ENCODE assay signal across 12 cellular contexts in the genomic region with DNA sequence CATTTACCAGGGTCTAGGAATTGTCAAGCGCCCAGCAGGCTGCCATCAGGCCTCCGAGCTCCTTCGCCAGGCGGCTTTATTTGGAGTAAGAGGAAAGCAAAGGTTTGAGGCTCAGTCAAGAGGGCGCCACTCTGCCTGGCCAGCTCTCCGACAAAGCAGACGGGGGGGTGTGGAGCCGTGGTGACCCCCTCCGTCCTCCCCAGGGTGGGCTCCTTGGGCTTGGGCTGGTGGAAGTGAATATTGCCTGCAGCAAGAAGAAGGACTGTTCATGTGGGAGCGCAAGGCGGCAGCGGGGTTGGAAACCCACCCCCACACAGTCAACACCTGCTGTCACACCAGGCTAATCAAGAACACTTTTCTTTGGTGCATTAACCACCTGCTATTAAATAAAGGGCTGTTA. TPM values are rescaled to one million over a fixed set of nuclear protein-coding genes. Genes with fewer than 3 reads are reported as not detected.
DNase-seq lines count a peak whose midpoint lies in the region; ATAC-seq and TF ChIP-seq lines count a peak whose summit lies in the region.
"Had no signal": no experiment of that assay in that cellular context is flagged by ENCODE, and none has a peak within 500 bp of the region (broad histone marks: within the 10 kb centered on the region; RNA-seq: fewer than 3 reads in every experiment).

No MANE protein-coding gene starts in this region.

- H3K4me1 ChIP-seq in left ventricle myocardium inferior (peaks cover 74% of the 10 kb centered on the region), liver (ENCODE audit: control insufficient read depth in 4 of 4, insufficient read depth in 4 of 4, low read length in 3 of 4) (peaks cover 23 to 80% (median 70%) of the 10 kb centered on the region in 4 donors), aorta (ENCODE audit: control insufficient read depth in 1 of 2, insufficient read depth in 2 of 2, low read length in 2 of 2) (no peaks in the 10 kb centered on the region)

- H3K27me3 ChIP-seq in left ventricle myocardium inferior (ENCODE audit: low read depth) (no peaks in the 10 kb centered on the region), liver (ENCODE audit: control insufficient read depth in 4 of 4, insufficient read depth in 4 of 4, low read length in 3 of 4) (no peaks in the 10 kb centered on the region), aorta (ENCODE audit: control insufficient read depth in 1 of 2, insufficient read depth in 2 of 2, low read length in 1 of 2) (no peaks in the 10 kb centered on the region)
- H3K27me3 ChIP-seq: dorsolateral prefrontal cortex, tibial nerve had no signal

- 62% methylated on average over 12 of the region's 12 CpGs for WGBS in liver
- 95% methylated on average over 12 of the region's 12 CpGs for WGBS in aorta, 2 donors

- ATAC-seq in aorta (ENCODE audit: low FRiP score) (no peak), HG02885 (IDR thresholded peaks at IDR 0.05; ENCODE audit: poor library complexity, unreplicated experiment) (no peak), GM18861 (IDR thresholded peaks at IDR 0.05; ENCODE audit: unreplicated experiment) (no peak)
- ATAC-seq: activated T-helper 17 cell treated with anti-CD3 and anti-CD28 coated beads, Interleukin-2, amount 50 U/mL, for 72 hours had no signal

- DNase-seq in left ventricle myocardium inferior (no peak), cardiac septum (ENCODE audit: low spot score) (no peak), NCI-H526 treated with DMSO at 0.1 percent for 48 hours (lab: John Stamatoyannopoulos, UW) (peak; percentile 72), aorta (peak; percentile 39 to 51), ureter (ENCODE audit: low spot score) (no peak)
- DNase-seq: activated CD4-positive, alpha-beta T cell treated with anti-CD3 and anti-CD28 coated beads, Interleukin-2, amount 50 U/mL, for 4 hours had no signal

- H3K9ac ChIP-seq in liver (ENCODE audit: low read depth in 1 of 2, low read length in 2 of 2): peak overlapping the region in 1 of 2 donors; percentile 94

- H3K9me3 ChIP-seq in left ventricle myocardium inferior (replicated peaks) (no peaks in the 10 kb centered on the region), liver (ENCODE audit: control insufficient read depth in 4 of 4, low read length in 3 of 4) (no peaks in the 10 kb centered on the region), aorta (ENCODE audit: control insufficient read depth, low read length) (no peaks in the 10 kb centered on the region)
- H3K9me3 ChIP-seq: tibial nerve had no signal

- H3K4me3 ChIP-seq in left ventricle myocardium inferior (no peak overlapping the region), liver (ENCODE audit: low read depth in 1 of 3, low read length in 3 of 3) (peak overlapping the region in 1 of 3 donors; percentile 18), aorta (ENCODE audit: low read length in 2 of 2) (no peak overlapping the region)
- H3K4me3 ChIP-seq: dorsolateral prefrontal cortex, tibial nerve had no signal

- intact Hi-C loops in left ventricle myocardium inferior (cut with micrococcal nuclease): no loop called here
- intact Hi-C loops in cardiac septum (cut with DNase I): no loop called here
- intact Hi-C loops in aorta (cut with DNase I): no loop called here

- TF ChIP-seq CTCF in left ventricle myocardium inferior (IDR thresholded peaks at IDR 0.05; ENCODE audit: borderline replicate concordance): no peak
- TF ChIP-seq CTCF in liver (IDR thresholded peaks at IDR 0.05; ENCODE audit: low read depth, low read length, missing input control): no peak

- H3K27ac ChIP-seq in left ventricle myocardium inferior (replicated peaks) (peak overlapping the region; percentile 66), liver (ENCODE audit: low read depth in 1 of 2, low read length in 2 of 2) (peak overlapping the region; percentile 86 to 88), aorta (ENCODE audit: low read depth in 1 of 2, low read length in 2 of 2) (no peak overlapping the region)

- H3K36me3 ChIP-seq in left ventricle myocardium inferior (peaks cover 23% of the 10 kb centered on the region), liver (ENCODE audit: control insufficient read depth in 4 of 4, insufficient read depth in 3 of 4, low read depth in 1 of 4, low read length in 3 of 4) (peaks cover 0 to 8% (median under 1%) of the 10 kb centered on the region in 4 donors), aorta (ENCODE audit: control insufficient read depth in 1 of 2, insufficient read depth in 2 of 2, low read length in 1 of 2) (peaks cover 0 to 2% of the 10 kb centered on the region in 2 donors)

- no peak for TF ChIP-seq RAD21 in liver (IDR thresholded peaks at IDR 0.05)

TF ChIP-seq in liver, 16 proteins besides CTCF, POLR2A, EP300 and RAD21:
- TF ChIP-seq EGR1 (IDR thresholded peaks at IDR 0.05; ENCODE audit: low read depth in 2 of 2): no peak
- no peak for TF ChIP-seq FOXA2 (IDR thresholded peaks at IDR 0.05)
- TF ChIP-seq NR2F2 (IDR thresholded peaks at IDR 0.05): no peak
- no peak for TF ChIP-seq TAF1 (conservative IDR thresholded peaks at IDR 0.05)

RNA-seq across cellular contexts. Expression of a gene that starts 14.6 kb away (rescaled TPM):
- total RNA-seq in left ventricle myocardium inferior (49.7 TPM), cardiac septum (39.2 TPM), liver (100 to 1,000 TPM in 1 of 2 donors, 10 to 100 TPM in 1; 93.8 to 230 TPM), aorta (100 to 1,000 TPM in 1 of 2 donors, 10 to 100 TPM in 1; 57.6 to 153 TPM), ureter (116 TPM)
- polyA plus RNA-seq in liver (1,000 to 10,000 TPM in 1 of 2 donors, 100 to 1,000 TPM in 1; 178 to 1,448 TPM), aorta (10 to 100 TPM; 20.0 to 66.3 TPM)

RNA-seq across cellular contexts. Expression of a gene that starts 46.9 kb away (rescaled TPM):
- total RNA-seq in left ventricle myocardium inferior: 205 TPM
- total RNA-seq in cardiac septum: 182 TPM
- 100 to 1,000 TPM; 152 to 154 TPM for total RNA-seq in liver
- polyA plus RNA-seq in liver: 100 to 1,000 TPM; 154 to 179 TPM
- 100 to 1,000 TPM; 128 to 140 TPM for total RNA-seq in aorta
- 100 to 1,000 TPM; 180 to 390 TPM for polyA plus RNA-seq in aorta
- 249 TPM for total RNA-seq in ureter

RNA-seq across cellular contexts. Expression of a gene that starts 57.7 kb away (rescaled TPM):
- 30.4 TPM for total RNA-seq in left ventricle myocardium inferior
- total RNA-seq in cardiac septum: 21.4 TPM
- total RNA-seq in liver: 10 to 100 TPM; 10.4 to 54.0 TPM
- 10 to 100 TPM in 1 of 2 donors, 1 to 10 TPM in 1; 9.6 to 12.9 TPM for polyA plus RNA-seq in liver
- total RNA-seq in aorta: 100 to 1,000 TPM in 1 of 2 donors, 10 to 100 TPM in 1; 89.3 to 118 TPM
- 10 to 100 TPM in 1 of 2 donors, 1 to 10 TPM in 1; 7.6 to 73.5 TPM for polyA plus RNA-seq in aorta
- 191 TPM for total RNA-seq in ureter

Comparison
In these comparisons a context has a peak if more than half of its experiments do, and no peak if none do; other contexts are left out.
1. DNase-seq: peak in NCI-H526 treated with DMSO at 0.1 percent for 48 hours (single experiment) and aorta (2 of 2); none in left ventricle myocardium inferior (single experiment), cardiac septum (single experiment) and ureter (single experiment).
2. H3K27ac ChIP-seq: peak in left ventricle myocardium inferior (single experiment) and liver (2 of 2); none in aorta (0 of 2).